Comparison of ENCODE assay signal across 8 cellular contexts in the genomic region with DNA sequence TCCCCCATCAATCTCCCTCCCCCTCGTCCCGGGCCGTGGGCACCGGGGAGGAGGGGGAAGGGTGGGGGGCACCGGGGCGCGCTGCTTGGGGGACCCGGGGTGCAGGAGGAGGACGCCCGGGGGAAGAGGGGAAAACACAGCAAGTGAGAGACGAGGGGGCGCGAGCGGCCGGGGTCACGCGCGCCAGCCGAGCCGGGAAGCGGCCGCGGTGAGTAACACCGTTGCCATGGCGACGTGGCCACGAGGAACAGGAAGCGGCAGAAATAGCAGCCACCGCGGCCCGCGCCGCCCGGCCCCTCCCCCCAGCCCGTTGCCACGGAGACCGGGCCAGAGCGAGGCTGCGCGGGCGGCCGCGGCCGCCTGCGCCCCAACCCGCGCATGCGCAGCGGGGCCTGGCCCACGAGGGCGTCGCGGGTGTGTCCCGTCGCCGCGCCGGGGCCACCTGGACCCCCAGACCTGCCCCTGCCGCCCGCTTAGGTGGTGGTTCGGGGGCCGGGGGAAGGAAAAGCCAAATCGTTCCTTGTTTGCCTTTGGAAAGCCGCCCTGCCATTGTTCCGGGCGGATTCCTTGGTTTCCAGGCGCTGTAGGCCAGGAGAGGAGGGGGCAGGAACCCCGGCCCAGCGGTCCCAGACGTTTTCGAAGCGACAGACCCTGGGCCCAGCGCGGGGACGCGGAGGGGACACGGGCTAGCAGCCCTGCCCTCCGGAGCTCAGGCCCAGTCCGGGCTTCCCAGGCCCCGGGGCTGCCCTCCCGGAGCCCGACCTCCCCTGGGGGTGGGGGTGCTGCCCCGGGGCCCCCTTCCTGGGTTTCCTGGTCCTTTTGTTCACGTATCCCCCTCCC.
A peak's percentile ranks its signal among the peaks of the same experiment; 100 is the strongest.
DNase-seq lines count a peak whose midpoint lies in the region; ATAC-seq, FAIRE-seq and TF ChIP-seq lines count a peak whose summit lies in the region.

No MANE protein-coding gene starts in this region.

- peak overlapping the region; percentile 94 for H3K56ac ChIP-seq in IMR-90 (ENCODE audit: extremely low read depth, insufficient read depth, low read length)

- peak overlapping the region; percentile 98 for H3K14ac ChIP-seq in IMR-90 (replicated peaks; ENCODE audit: low read depth, low read length)

- peaks cover 16% of the 10 kb centered on the region for H3K9me1 ChIP-seq in IMR-90 (ENCODE audit: insufficient read depth, low read length)

- peak overlapping the region; percentile 86; the same call in 1 of the 2 replicates for H3K23ac ChIP-seq in IMR-90 (ENCODE audit: low read depth, low read length)

- H3K27me3 ChIP-seq in IMR-90 (ENCODE audit: control insufficient read depth, insufficient read depth, low read length) (no peaks in the 10 kb centered on the region), OCI-LY3 (ENCODE audit: low read depth, low read length) (no peaks in the 10 kb centered on the region)

- H3K27ac ChIP-seq in IMR-90 (ENCODE audit: insufficient read depth, low read length) = peak overlapping the region; percentile 99
- H3K27ac ChIP-seq in OCI-LY3 (ENCODE audit: low read length) = peak overlapping the region; percentile 70

- H3K9me3 ChIP-seq in IMR-90 (ENCODE audit: control insufficient read depth, insufficient read depth, low read length) = no peaks in the 10 kb centered on the region; the same call in 1 of the 2 replicates
- no peaks in the 10 kb centered on the region for H3K9me3 ChIP-seq in OCI-LY3 (ENCODE audit: insufficient read depth, low read length)

- no peaks in the 10 kb centered on the region for H3K79me2 ChIP-seq in OCI-LY3 (ENCODE audit: low read length)

- H3K4me2 ChIP-seq in IMR-90 (ENCODE audit: low read depth, low read length) (peak overlapping the region; percentile 83), OCI-LY3 (ENCODE audit: low read length) (peak overlapping the region; percentile 100)

- H3K4me3 ChIP-seq in IMR-90 (ENCODE audit: insufficient read depth, low read depth, low read length) (peak overlapping the region; percentile 32), OCI-LY3 (ENCODE audit: low read length) (peak overlapping the region; percentile 89), epithelial cell of esophagus (ENCODE audit: low read length) (peak overlapping the region; percentile 62)

- peak overlapping the region; percentile 100 for H4K8ac ChIP-seq in IMR-90 (ENCODE audit: low read depth in 2 of 2, low read length in 2 of 2)

- peak overlapping the region; percentile 93; the same call in 2 of the 3 replicates for H2BK15ac ChIP-seq in IMR-90 (ENCODE audit: low read depth, low read length)

- no peak; the same call in 1 of the 2 replicates for TF ChIP-seq RAD21 in IMR-90 (IDR thresholded peaks at IDR 0.05; ENCODE audit: low read length)

- DNase-seq in D721Med (ENCODE audit: insufficient read length, low spot score) = peak; percentile 88
- DNase-seq in IMR-90 = peak; percentile 94
- peak; percentile 98 for DNase-seq in activated T-cell treated with anti-CD3 and anti-CD28 coated beads for 24 hours (ENCODE audit: low read depth)
- peak; percentile 95 for DNase-seq in epithelial cell of esophagus (ENCODE audit: low read depth)
- DNase-seq in middle frontal gyrus (ENCODE audit: extremely low spot score, low spot score) = peak; percentile 92
- peak; percentile 98 to 99 for DNase-seq in stimulated activated CD8-positive, alpha-beta memory T cell treated with anti-CD3 and anti-CD28 coated beads, Interleukin-15, amount 100 ng/mL, for 48 hours (ENCODE audit: low read depth in 2 of 2)

- H2BK5ac ChIP-seq in IMR-90 (ENCODE audit: low read depth, low read length, poor library complexity, severe bottlenecking) = peak overlapping the region; percentile 97

- dilution Hi-C loops in IMR-90 (cut with HindIII; ENCODE audit: low sequenced_read_pairs, unreplicated experiment) = no loop called here

- H3K9ac ChIP-seq in IMR-90 (ENCODE audit: low read depth, low read length) (peak overlapping the region; percentile 84), OCI-LY3 (ENCODE audit: low read length) (peak overlapping the region; percentile 98)

- no peaks in the 10 kb centered on the region for H4K20me1 ChIP-seq in IMR-90 (ENCODE audit: insufficient read depth, low read length)
- no peaks in the 10 kb centered on the region for H4K20me1 ChIP-seq in OCI-LY3 (ENCODE audit: insufficient read depth, low read length)

- H3K79me1 ChIP-seq in IMR-90 (ENCODE audit: low read depth in 1 of 2, low read length in 2 of 2) = no peaks in the 10 kb centered on the region; a peak in 1 of 4 replicates

- peak overlapping the region; percentile 99 for H4K5ac ChIP-seq in IMR-90 (ENCODE audit: low read depth, low read length)

- peak overlapping the region; percentile 99 for H3K4ac ChIP-seq in IMR-90 (ENCODE audit: low read depth, low read length)

- peak overlapping the region; percentile 90 for H3K18ac ChIP-seq in IMR-90 (ENCODE audit: low read depth, low read length)

- peak overlapping the region; percentile 93 for H2BK120ac ChIP-seq in IMR-90 (ENCODE audit: low read depth, low read length)

- ATAC-seq in GM21528 (IDR thresholded peaks at IDR 0.05; ENCODE audit: low FRiP score, unreplicated experiment) (peak; percentile 79), IMR-90 (ENCODE audit: low read depth) (peak; percentile 92)

- TF ChIP-seq CTCF in D721Med (IDR thresholded peaks at IDR 0.05; ENCODE audit: insufficient read depth, missing control alignments) (no peak), IMR-90 (conservative IDR thresholded peaks at IDR 0.05; ENCODE audit: low read depth, low read length) (no peak), OCI-LY3 (IDR thresholded peaks at IDR 0.05; ENCODE audit: low read depth, low read length) (no peak), epithelial cell of esophagus (IDR thresholded peaks at IDR 0.05; ENCODE audit: insufficient read depth, low read depth, low read length, missing control alignments) (no peak)

- peaks cover 21% of the 10 kb centered on the region for H3K4me1 ChIP-seq in IMR-90 (ENCODE audit: control insufficient read depth, insufficient read depth, low read length)
- peaks cover 13% of the 10 kb centered on the region for H3K4me1 ChIP-seq in OCI-LY3 (ENCODE audit: low read length)

- peak overlapping the region; percentile 99 for H2AK5ac ChIP-seq in IMR-90 (ENCODE audit: low read depth, low read length)

- TF ChIP-seq POLR2A in IMR-90 (IDR thresholded peaks at IDR 0.05; ENCODE audit: low read depth, low read length) = peak; percentile 46; the same call in 1 of the 2 replicates

- H3K36me3 ChIP-seq in IMR-90 (ENCODE audit: control insufficient read depth, insufficient read depth, low read length) = no peaks in the 10 kb centered on the region
- H3K36me3 ChIP-seq in OCI-LY3 (replicated peaks; ENCODE audit: low read depth, low read length) = no peaks in the 10 kb centered on the region

- peak overlapping the region; percentile 95 for H2AFZ ChIP-seq in IMR-90 (replicated peaks; ENCODE audit: low read length, poor library complexity)
- no peak overlapping the region; the same call in 1 of the 2 replicates for H2AFZ ChIP-seq in OCI-LY3 (ENCODE audit: low read depth, low read length)

- H2AK9ac ChIP-seq in IMR-90 (replicated peaks; ENCODE audit: low read depth, low read length, poor library complexity) = peak overlapping the region; percentile 100

- no TSS peak for BruUV-seq in IMR-90 (replicated peaks; lab: Mats Ljungman, UMichigan)

- FAIRE-seq in D721Med (lab: Jason Lieb, UNC) = no peak

- H2BK20ac ChIP-seq in IMR-90 (ENCODE audit: low read depth, low read length) = peak overlapping the region; percentile 75

- POLR2A ChIA-PET in IMR-90 (lab: Charles Lee; ENCODE audit: unreplicated experiment) = interaction anchor here (0.9 kb wide), 1 partner anchor 274 kb away, joined by 4 read pairs; no protein-coding TSS in a partner anchor

- intact Hi-C loops in IMR-90 (cut with micrococcal nuclease) = loop anchor here (2.0 kb wide), 2 partner anchors 69 to 239 kb away; no protein-coding TSS in a partner anchor

- peak overlapping the region; percentile 99 for H4K91ac ChIP-seq in IMR-90 (ENCODE audit: insufficient read depth, low read depth, low read length)

- in situ Hi-C loops in IMR-90 (cut with MboI; ENCODE audit: low sequenced_read_pairs) = no loop called here

- WGBS in IMR-90 (ENCODE audit: extremely low coverage in 2 of 2, insufficient read length in 1 of 2), 2 experiments = 2% methylated on average over 65 of the region's 84 CpGs; no CpG with 5 or more reads in 1 of the 2 experiments

- CTCF ChIA-PET in IMR-90 (lab: Yijun Ruan, JAX) = no interaction called here

TF ChIP-seq in IMR-90, 13 proteins besides CTCF, POLR2A, EP300 and RAD21 (continues in another document):
- TF ChIP-seq RFX5 (IDR thresholded peaks at IDR 0.05; ENCODE audit: low read depth, low read length) = no peak
- TF ChIP-seq BHLHE40 (IDR thresholded peaks at IDR 0.05; ENCODE audit: low read depth, low read length) = peak; percentile 88
- TF ChIP-seq FOS (IDR thresholded peaks at IDR 0.05; ENCODE audit: low read depth, low read length) = peak; percentile 66
- TF ChIP-seq MAZ (IDR thresholded peaks at IDR 0.05; ENCODE audit: borderline replicate concordance, low read depth, low read length) = peak; percentile 83; the same call in 1 of the 2 replicates
- TF ChIP-seq MXI1 (IDR thresholded peaks at IDR 0.05; ENCODE audit: borderline replicate concordance, low read depth, low read length) = peak; percentile 90
- TF ChIP-seq CEBPB (IDR thresholded peaks at IDR 0.05; ENCODE audit: low read depth, low read length) = no peak
- TF ChIP-seq RCOR1 (IDR thresholded peaks at IDR 0.05; ENCODE audit: insufficient replicate concordance, low read length) = no peak
- TF ChIP-seq, protein P1, sequence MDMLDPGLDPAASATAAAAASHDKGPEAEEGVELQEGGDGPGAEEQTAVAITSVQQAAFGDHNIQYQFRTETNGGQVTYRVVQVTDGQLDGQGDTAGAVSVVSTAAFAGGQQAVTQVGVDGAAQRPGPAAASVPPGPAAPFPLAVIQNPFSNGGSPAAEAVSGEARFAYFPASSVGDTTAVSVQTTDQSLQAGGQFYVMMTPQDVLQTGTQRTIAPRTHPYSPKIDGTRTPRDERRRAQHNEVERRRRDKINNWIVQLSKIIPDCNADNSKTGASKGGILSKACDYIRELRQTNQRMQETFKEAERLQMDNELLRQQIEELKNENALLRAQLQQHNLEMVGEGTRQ (IDR thresholded peaks at IDR 0.05; ENCODE audit: low read depth, low read length) = peak; percentile 85
- no peak for TF ChIP-seq NFE2L2 (IDR thresholded peaks at IDR 0.05; ENCODE audit: low read depth, low read length)
- TF ChIP-seq, protein P2, sequence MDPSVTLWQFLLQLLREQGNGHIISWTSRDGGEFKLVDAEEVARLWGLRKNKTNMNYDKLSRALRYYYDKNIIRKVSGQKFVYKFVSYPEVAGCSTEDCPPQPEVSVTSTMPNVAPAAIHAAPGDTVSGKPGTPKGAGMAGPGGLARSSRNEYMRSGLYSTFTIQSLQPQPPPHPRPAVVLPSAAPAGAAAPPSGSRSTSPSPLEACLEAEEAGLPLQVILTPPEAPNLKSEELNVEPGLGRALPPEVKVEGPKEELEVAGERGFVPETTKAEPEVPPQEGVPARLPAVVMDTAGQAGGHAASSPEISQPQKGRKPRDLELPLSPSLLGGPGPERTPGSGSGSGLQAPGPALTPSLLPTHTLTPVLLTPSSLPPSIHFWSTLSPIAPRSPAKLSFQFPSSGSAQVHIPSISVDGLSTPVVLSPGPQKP (IDR thresholded peaks at IDR 0.05; ENCODE audit: borderline replicate concordance, low read depth, low read length) = no peak
- TF ChIP-seq MAFK (IDR thresholded peaks at IDR 0.05; ENCODE audit: low read depth, low read length) = no peak

Comparison
In these comparisons a context has a peak if more than half of its experiments do, and no peak if none do; other contexts are left out.
1. Peak in every context shown above with its lines: DNase-seq, ATAC-seq, H3K4me3 ChIP-seq and H3K27ac ChIP-seq.
2. H3K4me3 ChIP-seq: peak in every context shown above with its lines; median percentile 89 in OCI-LY3; 62 in epithelial cell of esophagus; 32 in IMR-90.